7 cellular contexts compared by ENCODE assay signal in the genomic region with DNA sequence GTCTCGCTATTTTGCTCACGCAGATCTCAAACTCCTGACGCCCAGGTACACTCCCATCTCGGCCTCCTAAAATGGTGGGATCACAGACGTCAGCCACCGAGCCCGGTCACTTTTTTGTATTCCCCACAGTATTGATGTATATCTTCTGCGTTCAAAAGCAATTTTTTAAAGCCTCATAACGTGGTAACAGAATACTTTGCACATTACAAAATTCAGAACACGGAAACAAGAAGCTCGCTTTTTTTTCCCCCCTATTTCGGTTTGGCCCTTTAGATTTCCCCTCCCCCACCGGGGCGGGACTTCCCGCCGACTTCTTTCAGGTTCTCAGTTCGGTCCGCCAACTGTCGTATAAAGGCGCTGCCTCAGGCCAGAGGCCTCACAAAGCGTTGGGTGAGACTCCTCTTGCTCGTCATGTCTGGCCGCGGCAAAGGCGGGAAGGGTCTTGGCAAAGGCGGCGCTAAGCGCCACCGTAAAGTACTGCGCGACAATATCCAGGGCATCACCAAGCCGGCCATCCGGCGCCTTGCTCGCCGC.
DNase-seq lines count a peak whose midpoint lies in the region; ATAC-seq and TF ChIP-seq lines count a peak whose summit lies in the region.
"Not testable (repeated sequence)": the region's sequence is repeated elsewhere in the genome, so short reads cannot be mapped to it uniquely, and the experiment has no call there.

No MANE protein-coding gene starts in this region.

- not testable (repeated sequence) for H3K27me3 ChIP-seq in cardiac muscle cell; parathyroid adenoma (ENCODE audit: control insufficient read depth, insufficient read depth, low read length)

- TF ChIP-seq POLR2A in GM18526 (IDR thresholded peaks at IDR 0.05; ENCODE audit: extremely low read depth, insufficient read length): peak; percentile 50

- H3K27me3 Mint-ChIP-seq in activated naive CD8-positive, alpha-beta T cell treated with anti-CD3 and anti-CD28 coated beads, Interleukin-2, amount 50 U/mL, for 24 hours: not testable (repeated sequence)

- not testable (repeated sequence) for H2AFZ ChIP-seq in parathyroid adenoma

- H3K9me3 ChIP-seq in cardiac muscle cell (ENCODE audit: low read depth); parathyroid adenoma (ENCODE audit: control insufficient read depth, low read length): not testable (repeated sequence)

- H3K4me1 ChIP-seq in cardiac muscle cell (ENCODE audit: low read depth); parathyroid adenoma: not testable (repeated sequence)

- DNase-seq in NCI-H1105 treated with DMSO at 0.1 percent for 48 hours (lab: John Stamatoyannopoulos, UW): peak; percentile 70
- DNase-seq in SW480 (ENCODE audit: low spot score): peak; percentile 56
- DNase-seq in activated naive CD8-positive, alpha-beta T cell treated with anti-CD3 and anti-CD28 coated beads, Interleukin-2, amount 50 U/mL, for 24 hours: peak; percentile 71
- DNase-seq in cardiac muscle cell (ENCODE audit: low read depth in 1 of 2, low spot score in 1 of 2): peak; percentile 25 to 65

- H3K27ac ChIP-seq in cardiac muscle cell (peak overlapping the region; percentile 71), parathyroid adenoma (peak overlapping the region; percentile 37)

- H3K79me2 ChIP-seq in parathyroid adenoma: not testable (repeated sequence)

- ATAC-seq in HG02938 (IDR thresholded peaks at IDR 0.05; ENCODE audit: unreplicated experiment): peak; percentile 63
- peak; percentile 84 for ATAC-seq in activated naive CD8-positive, alpha-beta T cell treated with anti-CD3 and anti-CD28 coated beads, Interleukin-2, amount 50 U/mL, for 24 hours

- peak overlapping the region; percentile 96 for H3K27ac Mint-ChIP-seq in activated naive CD8-positive, alpha-beta T cell treated with anti-CD3 and anti-CD28 coated beads, Interleukin-2, amount 50 U/mL, for 24 hours

- peaks cover 36% of the 10 kb centered on the region for H3K4me1 Mint-ChIP-seq in activated naive CD8-positive, alpha-beta T cell treated with anti-CD3 and anti-CD28 coated beads, Interleukin-2, amount 50 U/mL, for 24 hours

- H3K4me2 ChIP-seq in parathyroid adenoma (ENCODE audit: low read length): peak overlapping the region; percentile 87

- not testable (repeated sequence) for TF ChIP-seq CTCF in cardiac muscle cell (IDR thresholded peaks at IDR 0.05; ENCODE audit: low read depth, low read length); parathyroid adenoma (IDR thresholded peaks at IDR 0.05)

- H3K4me3 Mint-ChIP-seq in activated naive CD8-positive, alpha-beta T cell treated with anti-CD3 and anti-CD28 coated beads, Interleukin-2, amount 50 U/mL, for 24 hours: peak overlapping the region; percentile 91

- H3K9me3 Mint-ChIP-seq in activated naive CD8-positive, alpha-beta T cell treated with anti-CD3 and anti-CD28 coated beads, Interleukin-2, amount 50 U/mL, for 24 hours: not testable (repeated sequence)

- H3K4me3 ChIP-seq in cardiac muscle cell (peak overlapping the region; percentile 52), parathyroid adenoma (ENCODE audit: low read depth, low read length) (peak overlapping the region; percentile 83)

- H3K36me3 Mint-ChIP-seq in activated naive CD8-positive, alpha-beta T cell treated with anti-CD3 and anti-CD28 coated beads, Interleukin-2, amount 50 U/mL, for 24 hours (ENCODE audit: low read depth): not testable (repeated sequence)

- not testable (repeated sequence) for H3K9ac ChIP-seq in parathyroid adenoma

- not testable (repeated sequence) for H3K36me3 ChIP-seq in cardiac muscle cell; parathyroid adenoma (ENCODE audit: control insufficient read depth, insufficient read depth, low read length)

Comparison
In these comparisons a context has a peak if more than half of its experiments do, and no peak if none do; other contexts are left out.
1. Peak in every context shown above with its lines: DNase-seq, ATAC-seq, H3K4me3 ChIP-seq and H3K27ac ChIP-seq.